20 cellular contexts compared by ENCODE assay signal in the genomic region with DNA sequence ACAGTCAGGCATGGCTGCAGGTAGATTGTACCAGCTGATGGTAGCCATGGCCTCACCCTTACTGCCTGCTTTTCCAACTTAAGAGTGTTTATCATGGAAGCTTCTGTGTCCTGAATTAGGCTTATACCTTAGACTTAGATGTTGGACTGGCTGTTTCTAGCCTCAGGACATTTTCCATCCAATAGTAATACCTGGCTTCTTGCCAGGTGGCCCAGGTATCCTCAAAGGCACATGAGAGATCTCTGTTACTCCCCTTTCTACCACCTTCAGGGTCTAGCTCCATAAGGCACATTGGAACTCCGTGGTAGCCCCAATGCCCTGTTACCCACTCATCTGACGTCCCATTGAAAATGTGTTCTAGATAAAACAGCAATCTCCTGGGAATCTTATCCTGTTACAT.
DNase-seq lines count a peak whose midpoint lies in the region; ATAC-seq, FAIRE-seq and TF ChIP-seq lines count a peak whose summit lies in the region.
"Had no signal": no experiment of that assay in that cellular context is flagged by ENCODE, and none has a peak within 500 bp of the region (broad histone marks: within the 10 kb centered on the region; RNA-seq: fewer than 3 reads in every experiment).

No MANE protein-coding gene starts in this region.

- CTCF ChIA-PET in PC-3 (lab: Charles Lee), result no interaction called here
- CTCF ChIA-PET in endothelial cell of umbilical vein (lab: Charles Lee), result interaction anchor here (1.0 kb wide), 2 partner anchors 167 to 254 kb away, joined by 3 to 4 read pairs; no protein-coding TSS in a partner anchor

- DNase-seq in NCI-H748 (lab: John Stamatoyannopoulos, UW; ENCODE audit: unreplicated experiment), result peak; percentile 6
- DNase-seq in NCI-H748 treated with DMSO at 0.1 percent for 48 hours (lab: John Stamatoyannopoulos, UW), result no peak
- no peak for DNase-seq in HFFc6
- peak; percentile 17 for DNase-seq in PC-3
- peak; percentile 12 for DNase-seq in endothelial cell of umbilical vein (ENCODE audit: low read depth, low spot score)
- DNase-seq in amygdala (lab: John Stamatoyannopoulos, UW), result no peak
- no peak for DNase-seq in NCI-H146 (lab: John Stamatoyannopoulos, UW)
- no peak for DNase-seq in neural progenitor cell (ENCODE audit: low spot score)
- DNase-seq: AML-193; Caco-2; CD4-positive, alpha-beta T cell; H9 had no signal

- ATAC-seq in PC-3, result no peak
- ATAC-seq: A549 had no signal

- POLR2A ChIA-PET in PC-3 (lab: Charles Lee; ENCODE audit: unreplicated experiment), result no interaction called here
- POLR2A ChIA-PET in endothelial cell of umbilical vein (lab: Charles Lee), result interaction anchor here (0.6 to 0.7 kb wide), 2 partner anchors 122 to 406 kb away, joined by 3 to 4 read pairs; no protein-coding TSS in a partner anchor

- H3K4me2 ChIP-seq in PC-3 (ENCODE audit: low read length) (no peak overlapping the region), endothelial cell of umbilical vein (ENCODE audit: insufficient read depth, low read length) (peak overlapping the region; percentile 31), neural progenitor cell (no peak overlapping the region)
- H3K4me2 ChIP-seq: A549 had no signal

- H3K4me3 Mint-ChIP-seq in HFFc6, result no peak overlapping the region
- no peak overlapping the region for H3K4me3 Mint-ChIP-seq in neural progenitor cell
- H3K4me3 Mint-ChIP-seq: CD4-positive, alpha-beta T cell; H9 had no signal

- no peaks in the 10 kb centered on the region for H3K9me2 ChIP-seq in PC-3 (replicated peaks; ENCODE audit: low read length)

- H3K27me3 Mint-ChIP-seq in HFFc6 (ENCODE audit: insufficient read depth) (no peaks in the 10 kb centered on the region; the same call in 1 of the 2 replicates), neural progenitor cell (ENCODE audit: insufficient read depth, low read depth) (no peaks in the 10 kb centered on the region)
- H3K27me3 Mint-ChIP-seq: CD4-positive, alpha-beta T cell had no signal

- H3K36me3 Mint-ChIP-seq in HFFc6 (ENCODE audit: low read depth) (peaks cover 11% of the 10 kb centered on the region; the same call in 1 of the 2 replicates), neural progenitor cell (peaks cover 2% of the 10 kb centered on the region)

- no peak overlapping the region for H3K4me3 ChIP-seq in PC-3 (ENCODE audit: low read length)
- H3K4me3 ChIP-seq in endothelial cell of umbilical vein (replicated peaks in 1 of 3; ENCODE audit: insufficient read depth in 1 of 3, low read depth in 1 of 3, low read length in 3 of 3), result no peak overlapping the region
- no peak overlapping the region for H3K4me3 ChIP-seq in neural progenitor cell
- H3K4me3 ChIP-seq: A549 had no signal

- H3K27ac Mint-ChIP-seq in HFFc6, result peak overlapping the region; percentile 36; the same call in 1 of the 2 replicates
- H3K27ac Mint-ChIP-seq in neural progenitor cell, result no peak overlapping the region
- H3K27ac Mint-ChIP-seq: CD4-positive, alpha-beta T cell; H9 had no signal

- H4K20me1 ChIP-seq in PC-3 (ENCODE audit: low read length), result no peaks in the 10 kb centered on the region
- H4K20me1 ChIP-seq in endothelial cell of umbilical vein (replicated peaks; ENCODE audit: control insufficient read depth, extremely low read depth, insufficient read depth, low read length), result no peaks in the 10 kb centered on the region
- H4K20me1 ChIP-seq in neural progenitor cell (ENCODE audit: low read depth), result no peaks in the 10 kb centered on the region

- H3K79me2 ChIP-seq in PC-3 (ENCODE audit: low read length) (no peaks in the 10 kb centered on the region), endothelial cell of umbilical vein (ENCODE audit: control insufficient read depth, insufficient read depth, low read length) (no peaks in the 10 kb centered on the region), neural progenitor cell (ENCODE audit: low read depth) (no peaks in the 10 kb centered on the region)

- FAIRE-seq in endothelial cell of umbilical vein (lab: Jason Lieb, UNC), result no peak
- FAIRE-seq: A549, D721Med, G401.6, GM12891, GM19239, H1 had no signal

- H3K9me3 Mint-ChIP-seq in HFFc6 (peaks cover 5% of the 10 kb centered on the region; the same call in 1 of the 2 replicates), neural progenitor cell (peaks cover 27% of the 10 kb centered on the region)
- H3K9me3 Mint-ChIP-seq: CD4-positive, alpha-beta T cell had no signal

- H3K9me3 ChIP-seq in PC-3 (ENCODE audit: low read length), result no peaks in the 10 kb centered on the region
- no peaks in the 10 kb centered on the region for H3K9me3 ChIP-seq in endothelial cell of umbilical vein (replicated peaks; ENCODE audit: control insufficient read depth, insufficient read depth, low read length)
- no peaks in the 10 kb centered on the region for H3K9me3 ChIP-seq in neural progenitor cell (ENCODE audit: low read depth)

- dilution Hi-C loops in endothelial cell of umbilical vein (cut with MboI; ENCODE audit: extremely low pct_ligation_motif_present, low sequenced_read_pairs), result no loop called here

- no peak overlapping the region for H2AFZ ChIP-seq in PC-3 (ENCODE audit: low read length)
- H2AFZ ChIP-seq in endothelial cell of umbilical vein (ENCODE audit: low read depth, low read length), result no peak overlapping the region
- H2AFZ ChIP-seq in neural progenitor cell (replicated peaks), result no peak overlapping the region

- no TSS peak for BruUV-seq in PC-3 (replicated peaks; lab: Mats Ljungman, UMichigan)
- BruUV-seq in endothelial cell of umbilical vein (replicated peaks; lab: Mats Ljungman, UMichigan), result no TSS peak

- H3K9ac ChIP-seq in PC-3 (ENCODE audit: low read length) (no peak overlapping the region), endothelial cell of umbilical vein (replicated peaks; ENCODE audit: extremely low read depth, insufficient read depth, low read length) (no peak overlapping the region), neural progenitor cell (no peak overlapping the region)

- TF ChIP-seq CTCF in HFFc6 (IDR thresholded peaks at IDR 0.05) (no peak), PC-3 (conservative IDR thresholded peaks at IDR 0.05; ENCODE audit: low read depth, low read length) (no peak), endothelial cell of umbilical vein (IDR thresholded peaks at IDR 0.05; ENCODE audit: extremely low read depth in 1 of 2, insufficient read depth in 1 of 2, low read depth in 1 of 2, low read length in 2 of 2) (no peak), neural progenitor cell (IDR thresholded peaks at IDR 0.05) (no peak)

- H3K36me3 ChIP-seq in PC-3 (ENCODE audit: low read depth, low read length), result no peaks in the 10 kb centered on the region
- no peaks in the 10 kb centered on the region for H3K36me3 ChIP-seq in endothelial cell of umbilical vein (ENCODE audit: control insufficient read depth in 2 of 2, extremely low read depth in 1 of 2, insufficient read depth in 2 of 2, low read length in 2 of 2)
- no peaks in the 10 kb centered on the region for H3K36me3 ChIP-seq in neural progenitor cell

- 0 out of 2 replicates have a peak overlapping the region, but pooled peaks have one; percentile 37 for H3K27ac ChIP-seq in PC-3 (ENCODE audit: low read length)
- peak overlapping the region; percentile 74 for H3K27ac ChIP-seq in endothelial cell of umbilical vein (ENCODE audit: insufficient read depth, low read depth, low read length)
- H3K27ac ChIP-seq in neural progenitor cell, result no peak overlapping the region
- H3K27ac ChIP-seq: 22Rv1, C4-2B had no signal

- H3K4me1 Mint-ChIP-seq in HFFc6 (ENCODE audit: low read depth), result peaks cover 61% of the 10 kb centered on the region
- H3K4me1 Mint-ChIP-seq in neural progenitor cell, result peaks cover 22% of the 10 kb centered on the region

- H3K4me1 ChIP-seq in PC-3 (ENCODE audit: insufficient read depth, low read length) (peaks cover 44% of the 10 kb centered on the region), endothelial cell of umbilical vein (ENCODE audit: control insufficient read depth, extremely low read depth, insufficient read depth, low read length) (peaks cover 59% of the 10 kb centered on the region), neural progenitor cell (no peaks in the 10 kb centered on the region)
- H3K4me1 ChIP-seq: Caco-2 had no signal

- TF ChIP-seq POLR2A in endothelial cell of umbilical vein (IDR thresholded peaks at IDR 0.05; ENCODE audit: low read depth, low read length), result no peak

- no peaks in the 10 kb centered on the region for H3K9me1 ChIP-seq in endothelial cell of umbilical vein (replicated peaks; ENCODE audit: control insufficient read depth, extremely low read depth, insufficient read depth, low read length)

- H3F3A ChIP-seq in PC-3 (ENCODE audit: low read length, unreplicated experiment), result peaks cover 10% of the 10 kb centered on the region
- H3F3A ChIP-seq in neural progenitor cell (ENCODE audit: low read depth), result no peaks in the 10 kb centered on the region

- H3K27me3 ChIP-seq in PC-3 (ENCODE audit: low read length) (no peaks in the 10 kb centered on the region), endothelial cell of umbilical vein (ENCODE audit: control insufficient read depth in 2 of 2, insufficient read depth in 2 of 2, low read length in 2 of 2) (no peaks in the 10 kb centered on the region), neural progenitor cell (no peaks in the 10 kb centered on the region)

- intact Hi-C loops in PC-3 (cut with micrococcal nuclease) (loop anchor here (10.0 kb wide), 2 partner anchors 119 to 249 kb away; no protein-coding TSS in a partner anchor), endothelial cell of umbilical vein (cut with micrococcal nuclease) (no loop called here)

TF ChIP-seq in endothelial cell of umbilical vein, 7 proteins besides CTCF, POLR2A, EP300 and RAD21:
- TF ChIP-seq FOS (IDR thresholded peaks at IDR 0.05; ENCODE audit: borderline replicate concordance, insufficient read depth, low read length), result no peak
- TF ChIP-seq MYC (IDR thresholded peaks at IDR 0.05; ENCODE audit: low read depth, low read length), result no peak
- TF ChIP-seq, protein P1, sequence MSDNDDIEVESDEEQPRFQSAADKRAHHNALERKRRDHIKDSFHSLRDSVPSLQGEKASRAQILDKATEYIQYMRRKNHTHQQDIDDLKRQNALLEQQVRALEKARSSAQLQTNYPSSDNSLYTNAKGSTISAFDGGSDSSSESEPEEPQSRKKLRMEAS (IDR thresholded peaks at IDR 0.05; ENCODE audit: insufficient read depth, insufficient read length), result no peak
- TF ChIP-seq EZH2 (IDR thresholded peaks at IDR 0.05; ENCODE audit: borderline replicate concordance, low read depth, low read length, severe bottlenecking), result no peak
- TF ChIP-seq GATA2 (IDR thresholded peaks at IDR 0.05; ENCODE audit: insufficient read depth, insufficient read length, low read depth, low read length), result no peak
- no peak for TF ChIP-seq POLR2AphosphoS5 (IDR thresholded peaks at IDR 0.05; ENCODE audit: insufficient read depth, low read depth, low read length)
- no peak for TF ChIP-seq JUN (IDR thresholded peaks at IDR 0.05; ENCODE audit: borderline replicate concordance, insufficient read depth, insufficient read length, low read depth)
TF ChIP-seq in endothelial cell of umbilical vein: peak in this region for 0.

Comparison
In these comparisons a context has a peak if more than half of its experiments do, and no peak if none do; other contexts are left out.
1. DNase-seq: peak in NCI-H748 (single experiment), PC-3 (single experiment) and endothelial cell of umbilical vein (single experiment); none in NCI-H748 treated with DMSO at 0.1 percent for 48 hours (single experiment), HFFc6 (single experiment), amygdala (0 of 56), NCI-H146 (single experiment) and neural progenitor cell (single experiment).